Comparison of ENCODE assay signal across 1 cellular context in the genomic region with DNA sequence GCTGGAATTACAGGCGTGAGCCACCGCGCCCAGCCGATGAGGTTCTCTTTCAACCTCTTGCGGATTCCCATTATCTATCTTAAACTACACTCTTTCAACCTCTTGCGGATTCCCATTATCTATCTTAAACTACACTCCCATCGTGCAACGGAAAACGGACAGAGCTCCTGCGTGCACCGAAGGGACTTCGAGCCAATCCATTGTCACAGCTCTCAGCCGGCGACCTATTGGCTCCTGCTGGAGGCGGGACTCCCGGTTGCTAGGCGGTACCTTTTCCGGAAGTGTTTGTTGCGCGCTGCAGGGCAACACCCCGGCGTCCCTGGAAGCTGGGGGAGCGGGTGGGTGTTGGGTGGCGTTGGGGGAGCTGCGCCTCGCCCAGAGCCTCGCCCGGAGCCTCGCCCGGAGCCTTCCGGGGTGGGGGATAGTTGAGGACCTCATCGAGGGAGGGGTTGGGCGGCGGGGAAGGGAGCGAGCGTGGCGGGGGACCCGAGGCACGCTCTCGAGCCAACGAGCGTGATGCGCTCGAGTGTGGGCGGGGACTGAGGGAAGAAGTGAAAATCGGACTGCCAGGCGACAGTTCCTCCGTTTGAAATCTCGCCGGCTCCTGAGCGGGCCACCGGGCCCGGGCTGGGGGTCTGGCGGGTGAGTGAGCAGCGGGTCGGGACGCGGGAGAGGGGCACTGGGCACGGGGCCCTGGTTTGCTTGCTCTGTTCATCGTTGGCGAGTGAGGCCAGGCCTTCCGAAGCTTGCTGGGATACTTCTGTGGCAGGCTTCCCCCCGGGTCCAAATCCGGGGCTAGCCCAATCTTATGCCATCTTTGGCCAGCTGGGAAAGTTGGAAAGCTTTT.
TF ChIP-seq lines count a peak whose summit lies in the region.

CEP164 (plus strand) TSS at position 288 of the 847 bp plus-strand sequence. CDS start 10,733 bp downstream, outside the sequence.

TF ChIP-seq in HepG2, 621 proteins besides CTCF, POLR2A, EP300 and RAD21 (continued from another document and continues in another):
- TF ChIP-seq, protein P1, sequence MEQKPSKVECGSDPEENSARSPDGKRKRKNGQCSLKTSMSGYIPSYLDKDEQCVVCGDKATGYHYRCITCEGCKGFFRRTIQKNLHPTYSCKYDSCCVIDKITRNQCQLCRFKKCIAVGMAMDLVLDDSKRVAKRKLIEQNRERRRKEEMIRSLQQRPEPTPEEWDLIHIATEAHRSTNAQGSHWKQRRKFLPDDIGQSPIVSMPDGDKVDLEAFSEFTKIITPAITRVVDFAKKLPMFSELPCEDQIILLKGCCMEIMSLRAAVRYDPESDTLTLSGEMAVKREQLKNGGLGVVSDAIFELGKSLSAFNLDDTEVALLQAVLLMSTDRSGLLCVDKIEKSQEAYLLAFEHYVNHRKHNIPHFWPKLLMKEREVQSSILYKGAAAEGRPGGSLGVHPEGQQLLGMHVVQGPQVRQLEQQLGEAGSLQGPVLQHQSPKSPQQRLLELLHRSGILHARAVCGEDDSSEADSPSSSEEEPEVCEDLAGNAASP (CRISPR knock-in tag; IDR thresholded peaks at IDR 0.05; ENCODE audit: borderline replicate concordance): no peak
- TF ChIP-seq SP2 (CRISPR knock-in tag; IDR thresholded peaks at IDR 0.05) (peak; percentile 97), NFIC (IDR thresholded peaks at IDR 0.05; ENCODE audit: low read length) (no peak), KDM5B (CRISPR knock-in tag; IDR thresholded peaks at IDR 0.05; ENCODE audit: borderline replicate concordance) (peak; percentile 82; the same call in 1 of the 2 replicates), ZNF629 (CRISPR knock-in tag; conservative IDR thresholded peaks at IDR 0.05) (no peak), ZNF317 (CRISPR knock-in tag; IDR thresholded peaks at IDR 0.05) (0 out of 2 replicates have a peak, but pooled peaks have one; percentile 51), ZNF607 (CRISPR knock-in tag; IDR thresholded peaks at IDR 0.05; ENCODE audit: borderline replicate concordance) (0 out of 2 replicates have a peak, but pooled peaks have one; percentile 39), RBM22 (optimal IDR thresholded peaks at IDR 0.05; ENCODE audit: low read length) (no peak), YEATS2 (CRISPR knock-in tag; IDR thresholded peaks at IDR 0.05; ENCODE audit: borderline replicate concordance) (no peak), XRCC5 (optimal IDR thresholded peaks at IDR 0.05; ENCODE audit: low read length) (peak; percentile 50), JUN (CRISPR knock-in tag; IDR thresholded peaks at IDR 0.05) (no peak), TCF7L2 (IDR thresholded peaks at IDR 0.05; ENCODE audit: low read depth, low read length) (no peak), GABPA (IDR thresholded peaks at IDR 0.05; ENCODE audit: low read depth, low read length) (peak; percentile 76), GABPA (CRISPR knock-in tag; IDR thresholded peaks at IDR 0.05; ENCODE audit: low read depth) (peak; percentile 93), BRD4 (CRISPR knock-in tag; IDR thresholded peaks at IDR 0.05) (no peak), STAT5B (CRISPR knock-in tag; IDR thresholded peaks at IDR 0.05) (0 out of 2 replicates have a peak, but pooled peaks have one; percentile 27), LBX2 (CRISPR knock-in tag; IDR thresholded peaks at IDR 0.05; ENCODE audit: borderline replicate concordance) (no peak), HCFC1 (IDR thresholded peaks at IDR 0.05; ENCODE audit: low read depth, low read length) (peak; percentile 51; the same call in 1 of the 2 replicates), DNMT1 (CRISPR knock-in tag; IDR thresholded peaks at IDR 0.05) (no peak), FOXP1 (IDR thresholded peaks at IDR 0.05) (no peak), FOXP1 (CRISPR knock-in tag; IDR thresholded peaks at IDR 0.05) (0 out of 2 replicates have a peak, but pooled peaks have one; percentile 8), JDP2 (CRISPR knock-in tag; IDR thresholded peaks at IDR 0.05; ENCODE audit: borderline replicate concordance) (no peak), HOXD1 (CRISPR knock-in tag; IDR thresholded peaks at IDR 0.05) (no peak), ZNF609 (CRISPR knock-in tag; IDR thresholded peaks at IDR 0.05; ENCODE audit: borderline replicate concordance) (0 out of 2 replicates have a peak, but pooled peaks have one; percentile 19), ZNF441 (CRISPR knock-in tag; IDR thresholded peaks at IDR 0.05; ENCODE audit: borderline replicate concordance) (no peak), NR2C2 (CRISPR knock-in tag; IDR thresholded peaks at IDR 0.05; ENCODE audit: borderline replicate concordance) (peak; percentile 90), RELA (CRISPR knock-in tag; IDR thresholded peaks at IDR 0.05) (no peak), ZNF792 (CRISPR knock-in tag; IDR thresholded peaks at IDR 0.05) (peak; percentile 65; the same call in 1 of the 2 replicates), ATF3 (CRISPR knock-in tag; IDR thresholded peaks at IDR 0.05) (no peak)
- TF ChIP-seq, protein P2, sequence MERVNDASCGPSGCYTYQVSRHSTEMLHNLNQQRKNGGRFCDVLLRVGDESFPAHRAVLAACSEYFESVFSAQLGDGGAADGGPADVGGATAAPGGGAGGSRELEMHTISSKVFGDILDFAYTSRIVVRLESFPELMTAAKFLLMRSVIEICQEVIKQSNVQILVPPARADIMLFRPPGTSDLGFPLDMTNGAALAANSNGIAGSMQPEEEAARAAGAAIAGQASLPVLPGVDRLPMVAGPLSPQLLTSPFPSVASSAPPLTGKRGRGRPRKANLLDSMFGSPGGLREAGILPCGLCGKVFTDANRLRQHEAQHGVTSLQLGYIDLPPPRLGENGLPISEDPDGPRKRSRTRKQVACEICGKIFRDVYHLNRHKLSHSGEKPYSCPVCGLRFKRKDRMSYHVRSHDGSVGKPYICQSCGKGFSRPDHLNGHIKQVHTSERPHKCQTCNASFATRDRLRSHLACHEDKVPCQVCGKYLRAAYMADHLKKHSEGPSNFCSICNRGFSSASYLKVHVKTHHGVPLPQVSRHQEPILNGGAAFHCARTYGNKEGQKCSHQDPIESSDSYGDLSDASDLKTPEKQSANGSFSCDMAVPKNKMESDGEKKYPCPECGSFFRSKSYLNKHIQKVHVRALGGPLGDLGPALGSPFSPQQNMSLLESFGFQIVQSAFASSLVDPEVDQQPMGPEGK (CRISPR knock-in tag; IDR thresholded peaks at IDR 0.05): peak; percentile 82
- TF ChIP-seq, protein P3, sequence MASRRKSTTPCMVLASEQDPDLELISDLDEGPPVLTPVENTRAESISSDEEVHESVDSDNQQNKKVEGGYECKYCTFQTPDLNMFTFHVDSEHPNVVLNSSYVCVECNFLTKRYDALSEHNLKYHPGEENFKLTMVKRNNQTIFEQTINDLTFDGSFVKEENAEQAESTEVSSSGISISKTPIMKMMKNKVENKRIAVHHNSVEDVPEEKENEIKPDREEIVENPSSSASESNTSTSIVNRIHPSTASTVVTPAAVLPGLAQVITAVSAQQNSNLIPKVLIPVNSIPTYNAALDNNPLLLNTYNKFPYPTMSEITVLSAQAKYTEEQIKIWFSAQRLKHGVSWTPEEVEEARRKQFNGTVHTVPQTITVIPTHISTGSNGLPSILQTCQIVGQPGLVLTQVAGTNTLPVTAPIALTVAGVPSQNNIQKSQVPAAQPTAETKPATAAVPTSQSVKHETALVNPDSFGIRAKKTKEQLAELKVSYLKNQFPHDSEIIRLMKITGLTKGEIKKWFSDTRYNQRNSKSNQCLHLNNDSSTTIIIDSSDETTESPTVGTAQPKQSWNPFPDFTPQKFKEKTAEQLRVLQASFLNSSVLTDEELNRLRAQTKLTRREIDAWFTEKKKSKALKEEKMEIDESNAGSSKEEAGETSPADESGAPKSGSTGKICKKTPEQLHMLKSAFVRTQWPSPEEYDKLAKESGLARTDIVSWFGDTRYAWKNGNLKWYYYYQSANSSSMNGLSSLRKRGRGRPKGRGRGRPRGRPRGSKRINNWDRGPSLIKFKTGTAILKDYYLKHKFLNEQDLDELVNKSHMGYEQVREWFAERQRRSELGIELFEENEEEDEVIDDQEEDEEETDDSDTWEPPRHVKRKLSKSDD (CRISPR knock-in tag; IDR thresholded peaks at IDR 0.05; ENCODE audit: low read depth): no peak
- TF ChIP-seq, protein P4, sequence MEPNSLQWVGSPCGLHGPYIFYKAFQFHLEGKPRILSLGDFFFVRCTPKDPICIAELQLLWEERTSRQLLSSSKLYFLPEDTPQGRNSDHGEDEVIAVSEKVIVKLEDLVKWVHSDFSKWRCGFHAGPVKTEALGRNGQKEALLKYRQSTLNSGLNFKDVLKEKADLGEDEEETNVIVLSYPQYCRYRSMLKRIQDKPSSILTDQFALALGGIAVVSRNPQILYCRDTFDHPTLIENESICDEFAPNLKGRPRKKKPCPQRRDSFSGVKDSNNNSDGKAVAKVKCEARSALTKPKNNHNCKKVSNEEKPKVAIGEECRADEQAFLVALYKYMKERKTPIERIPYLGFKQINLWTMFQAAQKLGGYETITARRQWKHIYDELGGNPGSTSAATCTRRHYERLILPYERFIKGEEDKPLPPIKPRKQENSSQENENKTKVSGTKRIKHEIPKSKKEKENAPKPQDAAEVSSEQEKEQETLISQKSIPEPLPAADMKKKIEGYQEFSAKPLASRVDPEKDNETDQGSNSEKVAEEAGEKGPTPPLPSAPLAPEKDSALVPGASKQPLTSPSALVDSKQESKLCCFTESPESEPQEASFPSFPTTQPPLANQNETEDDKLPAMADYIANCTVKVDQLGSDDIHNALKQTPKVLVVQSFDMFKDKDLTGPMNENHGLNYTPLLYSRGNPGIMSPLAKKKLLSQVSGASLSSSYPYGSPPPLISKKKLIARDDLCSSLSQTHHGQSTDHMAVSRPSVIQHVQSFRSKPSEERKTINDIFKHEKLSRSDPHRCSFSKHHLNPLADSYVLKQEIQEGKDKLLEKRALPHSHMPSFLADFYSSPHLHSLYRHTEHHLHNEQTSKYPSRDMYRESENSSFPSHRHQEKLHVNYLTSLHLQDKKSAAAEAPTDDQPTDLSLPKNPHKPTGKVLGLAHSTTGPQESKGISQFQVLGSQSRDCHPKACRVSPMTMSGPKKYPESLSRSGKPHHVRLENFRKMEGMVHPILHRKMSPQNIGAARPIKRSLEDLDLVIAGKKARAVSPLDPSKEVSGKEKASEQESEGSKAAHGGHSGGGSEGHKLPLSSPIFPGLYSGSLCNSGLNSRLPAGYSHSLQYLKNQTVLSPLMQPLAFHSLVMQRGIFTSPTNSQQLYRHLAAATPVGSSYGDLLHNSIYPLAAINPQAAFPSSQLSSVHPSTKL (CRISPR knock-in tag; IDR thresholded peaks at IDR 0.05): no peak
- TF ChIP-seq, protein P5, sequence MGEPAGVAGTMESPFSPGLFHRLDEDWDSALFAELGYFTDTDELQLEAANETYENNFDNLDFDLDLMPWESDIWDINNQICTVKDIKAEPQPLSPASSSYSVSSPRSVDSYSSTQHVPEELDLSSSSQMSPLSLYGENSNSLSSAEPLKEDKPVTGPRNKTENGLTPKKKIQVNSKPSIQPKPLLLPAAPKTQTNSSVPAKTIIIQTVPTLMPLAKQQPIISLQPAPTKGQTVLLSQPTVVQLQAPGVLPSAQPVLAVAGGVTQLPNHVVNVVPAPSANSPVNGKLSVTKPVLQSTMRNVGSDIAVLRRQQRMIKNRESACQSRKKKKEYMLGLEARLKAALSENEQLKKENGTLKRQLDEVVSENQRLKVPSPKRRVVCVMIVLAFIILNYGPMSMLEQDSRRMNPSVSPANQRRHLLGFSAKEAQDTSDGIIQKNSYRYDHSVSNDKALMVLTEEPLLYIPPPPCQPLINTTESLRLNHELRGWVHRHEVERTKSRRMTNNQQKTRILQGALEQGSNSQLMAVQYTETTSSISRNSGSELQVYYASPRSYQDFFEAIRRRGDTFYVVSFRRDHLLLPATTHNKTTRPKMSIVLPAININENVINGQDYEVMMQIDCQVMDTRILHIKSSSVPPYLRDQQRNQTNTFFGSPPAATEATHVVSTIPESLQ (CRISPR knock-in tag; conservative IDR thresholded peaks at IDR 0.05): no peak
- TF ChIP-seq, protein P6, sequence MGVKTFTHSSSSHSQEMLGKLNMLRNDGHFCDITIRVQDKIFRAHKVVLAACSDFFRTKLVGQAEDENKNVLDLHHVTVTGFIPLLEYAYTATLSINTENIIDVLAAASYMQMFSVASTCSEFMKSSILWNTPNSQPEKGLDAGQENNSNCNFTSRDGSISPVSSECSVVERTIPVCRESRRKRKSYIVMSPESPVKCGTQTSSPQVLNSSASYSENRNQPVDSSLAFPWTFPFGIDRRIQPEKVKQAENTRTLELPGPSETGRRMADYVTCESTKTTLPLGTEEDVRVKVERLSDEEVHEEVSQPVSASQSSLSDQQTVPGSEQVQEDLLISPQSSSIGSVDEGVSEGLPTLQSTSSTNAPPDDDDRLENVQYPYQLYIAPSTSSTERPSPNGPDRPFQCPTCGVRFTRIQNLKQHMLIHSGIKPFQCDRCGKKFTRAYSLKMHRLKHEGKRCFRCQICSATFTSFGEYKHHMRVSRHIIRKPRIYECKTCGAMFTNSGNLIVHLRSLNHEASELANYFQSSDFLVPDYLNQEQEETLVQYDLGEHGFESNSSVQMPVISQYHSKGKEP (CRISPR knock-in tag; IDR thresholded peaks at IDR 0.05): no peak
